In the genomic region with DNA sequence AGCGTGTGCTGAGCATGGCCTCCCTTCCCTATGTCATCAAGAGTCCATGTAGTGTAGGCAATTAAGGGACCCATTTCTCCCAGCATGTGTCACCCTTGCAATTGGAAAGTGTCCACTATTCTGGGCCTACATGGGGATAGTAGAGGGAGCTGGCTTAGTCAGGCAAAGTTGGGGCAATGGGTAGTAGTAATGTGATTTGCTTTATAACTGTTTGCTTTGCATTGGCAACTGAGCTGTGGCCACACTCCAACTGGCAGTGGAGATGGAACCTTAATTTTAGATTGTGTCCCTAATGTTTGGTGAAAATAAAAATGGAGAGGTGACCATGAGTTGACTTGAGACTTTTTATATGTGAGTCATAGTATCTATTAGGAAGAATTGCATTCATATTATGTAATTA, we compare ENCODE assay signal across 24 cellular contexts.
"Had no signal": no experiment of that assay in that cellular context is flagged by ENCODE, and none has a peak within 500 bp of the region (broad histone marks: within the 10 kb centered on the region; RNA-seq: fewer than 3 reads in every experiment).

No MANE protein-coding gene starts in this region.

- H3K27ac Mint-ChIP-seq: memory B cell, mesothelial cell of epicardium, natural killer cell, neural progenitor cell had no signal

- H3K27me3 ChIP-seq: colonic mucosa, esophagus squamous epithelium, neural progenitor cell, pancreas, stomach, transverse colon had no signal

- H3K4me1 ChIP-seq: colonic mucosa, esophagus squamous epithelium, foreskin keratinocyte, lower lobe of right lung, prostate gland, transverse colon had no signal

- H3K36me3 Mint-ChIP-seq: memory B cell, mesothelial cell of epicardium, natural killer cell, neural progenitor cell had no signal

- H3K9me3 Mint-ChIP-seq: mesothelial cell of epicardium, neural progenitor cell had no signal

- H3K36me3 ChIP-seq: colonic mucosa, esophagus squamous epithelium, lower lobe of right lung, neural progenitor cell, pancreas, prostate gland, stomach, thoracic aorta, transverse colon had no signal

- H3K27ac ChIP-seq: colonic mucosa, esophagus squamous epithelium, foreskin keratinocyte, lower lobe of right lung, neural progenitor cell, pancreas, prostate gland, stomach, thoracic aorta, transverse colon had no signal

- FAIRE-seq: islet of Langerhans, pancreas, small intestine had no signal

- DNase-seq: colonic mucosa; dermis blood vessel endothelial cell; esophagus squamous epithelium; foreskin keratinocyte; hippocampal formation; kidney glomerular epithelial cell; lower lobe of right lung; natural killer cell; occipital lobe; pancreas; right cardiac atrium; small intestine; stimulated activated CD4-positive, alpha-beta T cell treated with anti-CD3 and anti-CD28 coated beads, Interleukin-12 subunit alpha, Interleukin-12 subunit beta, amount 100 ng/mL, for 4 hours; stimulated activated naive CD4-positive, alpha-beta T cell; stomach; substantia nigra; transverse colon had no signal

- H3K9me3 ChIP-seq: colonic mucosa, esophagus squamous epithelium, lower lobe of right lung, pancreas, prostate gland, stomach, thoracic aorta, transverse colon had no signal

- H3K4me1 Mint-ChIP-seq: memory B cell, mesothelial cell of epicardium, natural killer cell, neural progenitor cell had no signal

- H3K27me3 Mint-ChIP-seq: memory B cell had no signal

- ATAC-seq: foreskin keratinocyte, left lobe of liver, lower lobe of right lung, pancreas had no signal

- H3K4me3 ChIP-seq: colonic mucosa, esophagus squamous epithelium, lower lobe of right lung, neural progenitor cell, pancreas, prostate gland, stomach, thoracic aorta, transverse colon had no signal

- H3K4me3 Mint-ChIP-seq: memory B cell, mesothelial cell of epicardium, natural killer cell, neural progenitor cell had no signal
